Comparison of ENCODE assay signal across 20 cellular contexts in the genomic region with DNA sequence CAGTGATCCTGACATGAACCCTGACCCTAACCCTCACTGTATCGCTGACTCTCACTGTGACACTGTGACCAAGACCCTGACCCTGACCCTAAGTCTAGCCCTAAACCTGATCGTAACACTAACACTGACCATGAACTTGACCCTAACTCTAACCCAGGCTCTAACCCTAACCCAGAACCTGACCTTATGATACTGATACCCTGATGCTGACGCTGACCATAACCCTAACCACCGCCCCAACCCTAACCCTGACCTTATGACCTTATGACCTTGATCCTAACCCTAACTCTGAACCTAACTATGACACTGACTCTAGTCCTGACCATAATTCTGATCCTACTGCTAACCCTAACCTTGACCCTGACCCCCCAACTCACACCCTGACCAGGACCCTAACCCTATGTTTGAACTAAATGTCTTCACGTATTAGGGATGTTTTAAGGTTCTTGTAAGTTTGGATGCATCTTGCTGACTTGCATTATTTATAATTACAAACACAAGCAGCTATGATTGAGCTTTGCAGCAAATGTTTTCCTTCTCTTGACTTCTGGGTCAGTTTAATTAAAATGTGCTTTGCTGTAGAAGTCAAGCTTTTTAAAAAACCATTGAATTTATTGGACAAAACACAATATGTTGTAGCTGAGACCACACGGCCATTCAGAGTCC. TPM values are rescaled to one million over a fixed set of nuclear protein-coding genes. Genes with fewer than 3 reads are reported as not detected.
DNase-seq lines count a peak whose midpoint lies in the region; ATAC-seq, FAIRE-seq and TF ChIP-seq lines count a peak whose summit lies in the region.
"Had no signal": no experiment of that assay in that cellular context is flagged by ENCODE, and none has a peak within 500 bp of the region (broad histone marks: within the 10 kb centered on the region; RNA-seq: fewer than 3 reads in every experiment).

No MANE protein-coding gene starts in this region.

- no peak overlapping the region for H3K9ac ChIP-seq in H1 (replicated peaks in 1 of 4; ENCODE audit: extremely low read depth in 1 of 4, low read depth in 3 of 4, low read length in 3 of 4)

- ATAC-seq in A549 (no peak), GM18498 (IDR thresholded peaks at IDR 0.05; ENCODE audit: unreplicated experiment) (no peak)

- H3K9me3 Mint-ChIP-seq in nephron = no peaks in the 10 kb centered on the region
- H3K9me3 Mint-ChIP-seq: H9 had no signal

- H3K36me3 Mint-ChIP-seq in nephron (ENCODE audit: low read depth) = no peaks in the 10 kb centered on the region

- H2BK20ac ChIP-seq in H1 (ENCODE audit: low read length) = no peak overlapping the region

- H2BK5ac ChIP-seq in H1 (ENCODE audit: low read depth, low read length) = no peak overlapping the region

- no peak overlapping the region for H2BK120ac ChIP-seq in H1 (replicated peaks; ENCODE audit: low read depth, low read length)

- CTCF ChIA-PET in A549 (lab: Yijun Ruan, JAX) (no interaction called here), HEK293 (lab: Yijun Ruan, JAX) (interaction anchor here (0.9 kb wide), 1 partner anchor 29 kb away, joined by 3 read pairs; no protein-coding TSS in a partner anchor), H1 (lab: Charles Lee; ENCODE audit: partially characterized antibody) (interaction anchor here (0.9 to 3.6 kb wide), 4 partner anchors 29 to 164 kb away, joined by 3 to 19 read pairs (median 8); no protein-coding TSS in a partner anchor)

- peak overlapping the region; percentile 12 to 67 (median 66) for H3K4me3 Mint-ChIP-seq in nephron
- H3K4me3 Mint-ChIP-seq: H9 had no signal

- POLR2A ChIA-PET in A549 (lab: Yijun Ruan, JAX) (no interaction called here), HEK293 (lab: Yijun Ruan, JAX) (no interaction called here), H1 (lab: Charles Lee; ENCODE audit: partially characterized antibody) (interaction anchor here (0.8 kb wide), 1 partner anchor 58 kb away, joined by 3 read pairs; no protein-coding TSS in a partner anchor)

- H3K36me3 ChIP-seq in HEK293 (ENCODE audit: control insufficient read depth in 2 of 2, insufficient read depth in 1 of 2, low read length in 2 of 2) = no peaks in the 10 kb centered on the region
- H3K36me3 ChIP-seq in H1 (ENCODE audit: control insufficient read depth in 2 of 4, insufficient read depth in 4 of 4, low read length in 3 of 4) = no peaks in the 10 kb centered on the region

- no peak for DNase-seq in A549 (ENCODE audit: low read depth in 1 of 2, low spot score in 1 of 2)
- no peak for DNase-seq in H1 (ENCODE audit: low read depth in 1 of 2, low spot score in 2 of 2)
- no peak for DNase-seq in NCI-H187 treated with DMSO at 0.1 percent for 48 hours (lab: John Stamatoyannopoulos, UW)
- DNase-seq in activated CD4-positive, alpha-beta T cell treated with anti-CD3 and anti-CD28 coated beads, Interleukin-2, amount 50 U/mL, for 1 hour = no peak
- DNase-seq: Caco-2; DMS153; H9; NCI-H1930; NCI-H2171; NCI-H446; NCI-H69; NK-92 treated with Interleukin-12 subunit alpha and Interleukin-12 subunit beta, amount 100 ng/mL, for 24 hours; OCI-M1; RPMI8226; SIG-M5 had no signal

- H4K91ac ChIP-seq in H1 (replicated peaks; ENCODE audit: insufficient read length, low read length) = no peak overlapping the region

- no peak for TF ChIP-seq EP300 in A549 (IDR thresholded peaks at IDR 0.05)
- TF ChIP-seq EP300 in H1 (IDR thresholded peaks at IDR 0.05; ENCODE audit: borderline replicate concordance in 1 of 2, low read depth in 2 of 2, low read length in 2 of 2) = no peak

- TF ChIP-seq CTCF in A549 (IDR thresholded peaks at IDR 0.05) (no peak), HEK293 (tag by site-specific recombination; IDR thresholded peaks at IDR 0.05) (no peak), H1 (IDR thresholded peaks at IDR 0.05; ENCODE audit: control extremely low read depth in 1 of 3, insufficient read depth in 1 of 3, low read depth in 1 of 3, low read length in 3 of 3) (no peak), nephron (IDR thresholded peaks at IDR 0.05; ENCODE audit: unreplicated experiment in 3 of 3) (no peak)

- no peak overlapping the region for H2BK15ac ChIP-seq in H1 (ENCODE audit: low read length)

- H4K5ac ChIP-seq in H1 (ENCODE audit: insufficient read length, low read depth, low read length) = no peak overlapping the region

- no peak overlapping the region for H4K8ac ChIP-seq in H1 (ENCODE audit: extremely low read depth, insufficient read depth, low read length)

- H3K27me3 Mint-ChIP-seq in nephron (ENCODE audit: low read depth) = peaks cover 9% of the 10 kb centered on the region

- H3K27ac ChIP-seq in A549 (no peak overlapping the region), HEK293 (ENCODE audit: extremely low read depth, low read depth, low read length) (no peak overlapping the region), H1 (ENCODE audit: low read depth, low read length) (no peak overlapping the region)
- H3K27ac ChIP-seq: C4-2B had no signal

- H2AFZ ChIP-seq in H1 (ENCODE audit: low read length) = no peak overlapping the region

- H3K27ac Mint-ChIP-seq in nephron = peak overlapping the region; percentile 83 to 95 (median 91)
- H3K27ac Mint-ChIP-seq: H9 had no signal

- H3K23me2 ChIP-seq in H1 (ENCODE audit: low read depth, low read length) = peaks cover 13% of the 10 kb centered on the region

- H3K27me3 ChIP-seq in H1 (replicated peaks in 1 of 4; ENCODE audit: control insufficient read depth in 3 of 4, extremely low read depth in 1 of 4, insufficient read depth in 3 of 4, low read length in 3 of 4) = peaks cover 4 to 26% (median 19%) of the 10 kb centered on the region in 4 experiments; a peak in 6 of 7 replicates

- peaks cover 0 to 3% of the 10 kb centered on the region in 2 experiments for H4K20me1 ChIP-seq in H1 (replicated peaks in 1 of 2; ENCODE audit: control insufficient read depth in 1 of 2, insufficient read depth in 2 of 2, low read length in 2 of 2)

- no peak overlapping the region for H3K23ac ChIP-seq in H1 (ENCODE audit: insufficient read length)

- FAIRE-seq in A549 (lab: Jason Lieb, UNC) (no peak), H1 (lab: Jason Lieb, UNC) (no peak)

- no peaks in the 10 kb centered on the region for H3K79me1 ChIP-seq in H1 (ENCODE audit: low read depth, low read length)

- no peak overlapping the region for H3K56ac ChIP-seq in H1 (replicated peaks; ENCODE audit: insufficient read length, low read depth, low read length)

- no peak overlapping the region for H3K4ac ChIP-seq in H1 (replicated peaks; ENCODE audit: insufficient read length, low read depth, low read length)

- H3K9me3 ChIP-seq in A549 = no peaks in the 10 kb centered on the region
- H3K9me3 ChIP-seq in HEK293 (ENCODE audit: control insufficient read depth, insufficient read depth, low read depth, low read length) = no peaks in the 10 kb centered on the region
- H3K9me3 ChIP-seq in H1 (ENCODE audit: insufficient read depth in 2 of 2, low read depth in 1 of 2, low read length in 1 of 2) = no peaks in the 10 kb centered on the region
- H3K9me3 ChIP-seq: Caco-2 had no signal

- TF ChIP-seq POLR2A in A549 (IDR thresholded peaks at IDR 0.05; ENCODE audit: low read length) (no peak), H1 (IDR thresholded peaks at IDR 0.05; ENCODE audit: control extremely low read depth in 1 of 2, low read depth in 2 of 2, low read length in 2 of 2) (no peak)

- TF ChIP-seq RAD21 in A549 (conservative IDR thresholded peaks at IDR 0.05 in 1 of 2, IDR thresholded peaks at IDR 0.05 in 1 of 2) = no peak
- no peak for TF ChIP-seq RAD21 in H1 (IDR thresholded peaks at IDR 0.05 in 1 of 2, conservative IDR thresholded peaks at IDR 0.05 in 1 of 2; ENCODE audit: low read depth in 2 of 2, low read length in 2 of 2)

- 79% methylated on average over 6 of the region's 6 CpGs for WGBS in A549 (ENCODE audit: missing lambda C conversion rate)
- 87% methylated on average over 6 of the region's 6 CpGs; no CpG with 5 or more reads in 1 of the 2 experiments for WGBS in H1 (ENCODE audit: extremely low coverage in 1 of 2, insufficient coverage in 1 of 2, insufficient read length in 1 of 2, insufficient replicate concordance in 2 of 2, low coverage in 1 of 2, low lambda C conversion rate in 2 of 2, missing lambda C conversion rate in 1 of 2), 2 experiments

- no peaks in the 10 kb centered on the region for H3K79me2 ChIP-seq in H1 (ENCODE audit: control insufficient read depth in 1 of 2, insufficient read depth in 2 of 2, low read length in 2 of 2)

- H2BK12ac ChIP-seq in H1 (ENCODE audit: low read depth, low read length) = peak overlapping the region; percentile 71; the same call in 1 of the 2 replicates

- H3K4me3 ChIP-seq in A549 (no peak overlapping the region), HEK293 (ENCODE audit: low read depth, low read length) (no peak overlapping the region), H1 (ENCODE audit: extremely low read depth in 1 of 4, insufficient read depth in 2 of 4, low read depth in 3 of 4, low read length in 4 of 4) (no peak overlapping the region)

- H2AK5ac ChIP-seq in H1 (ENCODE audit: low read depth, low read length) = no peak overlapping the region

- H3K14ac ChIP-seq in H1 (ENCODE audit: insufficient read length) = no peak overlapping the region

- H3K4me2 ChIP-seq in A549 (no peak overlapping the region), H1 (ENCODE audit: insufficient read depth in 1 of 2, low read depth in 2 of 2, low read length in 2 of 2) (no peak overlapping the region)

- H3K18ac ChIP-seq in H1 (ENCODE audit: extremely low read depth, low read length) = no peak overlapping the region

- H3K4me1 ChIP-seq in A549 (peaks cover 4% of the 10 kb centered on the region; the same call in 2 of the 3 replicates), HEK293 (ENCODE audit: control insufficient read depth, insufficient read depth, low read length) (peaks cover 3% of the 10 kb centered on the region; the same call in 1 of the 2 replicates), H1 (replicated peaks in 1 of 4; ENCODE audit: control insufficient read depth in 3 of 4, insufficient read depth in 4 of 4, low read length in 3 of 4) (peaks cover 0 to 36% (median 25%) of the 10 kb centered on the region in 4 experiments; a peak in 6 of 7 replicates)

- H3K4me1 Mint-ChIP-seq in nephron = peaks cover 47% of the 10 kb centered on the region

RNA-seq across cellular contexts. Expression of a gene that starts 23.9 kb away (rescaled TPM):
- not detected in 2 replicates for polyA plus RNA-seq in A549 (2011; rRNA removed)
- not detected in 2 replicates for polyA plus RNA-seq in A549 (2012; cell fraction: cytosol; rRNA removed)
- not detected in 2 replicates for polyA plus RNA-seq in A549 (2012; cell fraction: nucleus; rRNA removed)
- not detected in 3 replicates for polyA plus RNA-seq in A549 (2017; fragmentation: RNase III; extraction: RNeasy Plus Mini Kit Qiagen cat#74134 plus additional on column Dnase treatment)
- not detected in 2 replicates for polyA minus RNA-seq in A549 (2011; rRNA and poly(A)+ RNA removed)
- total RNA-seq in H1 (2021; fragmentation: NEBNext Ultra II Directional; extraction: Animal tissue kit (Norgen Biotek cat#: 25700)) = not detected in 2 replicates
- polyA plus RNA-seq in H1 (2011; rRNA removed) = not detected in 2 replicates
- not detected for polyA plus RNA-seq in H1 (2011; cell fraction: cytosol; rRNA removed)
- not detected for polyA plus RNA-seq in H1 (2011; cell fraction: nucleus; rRNA removed)
- polyA plus RNA-seq in H1 (2012, experiment 1 of 2) = not detected in 4 replicates
- not detected for polyA plus RNA-seq in H1 (2012, experiment 2 of 2)
- polyA plus RNA-seq in H1 (2013, experiment 1 of 2) = not detected
- not detected for polyA plus RNA-seq in H1 (2013, experiment 2 of 2)
- polyA minus RNA-seq in H1 (2011; rRNA and poly(A)+ RNA removed) = not detected in 2 replicates
- not detected for polyA minus RNA-seq in H1 (2011; cell fraction: cytosol; rRNA and poly(A)+ RNA removed)
- polyA minus RNA-seq in H1 (2011; cell fraction: nucleus; rRNA and poly(A)+ RNA removed) = not detected
- total RNA-seq: Caco-2, H9, HT1080 had no signal

RNA-seq across cellular contexts. Expression of a gene that starts 56.3 kb away (rescaled TPM):
- polyA plus RNA-seq in A549 (2011; rRNA removed) (39.5 and 42.5 TPM in 2 replicates), A549 (2017; fragmentation: RNase III; extraction: RNeasy Plus Mini Kit Qiagen cat#74134 plus additional on column Dnase treatment) (26.7 to 29.6 TPM (median 29.6 TPM) in 3 replicates), H1 (2011; rRNA removed) (37.6 and 50.6 TPM in 2 replicates)
- 38.1 and 38.2 TPM in 2 replicates for polyA plus RNA-seq in A549 (2012; cell fraction: cytosol; rRNA removed)
- polyA plus RNA-seq in A549 (2012; cell fraction: nucleus; rRNA removed) = 30.4 and 31.8 TPM in 2 replicates
- polyA minus RNA-seq in A549 (2011; rRNA and poly(A)+ RNA removed) = 35.4 and 37.5 TPM in 2 replicates
- total RNA-seq in H1 (2021; fragmentation: NEBNext Ultra II Directional; extraction: Animal tissue kit (Norgen Biotek cat#: 25700)) = 34.5 and 42.2 TPM in 2 replicates
- polyA plus RNA-seq in H1 (2011; cell fraction: cytosol; rRNA removed) = 49.1 TPM
- 50.5 TPM for polyA plus RNA-seq in H1 (2011; cell fraction: nucleus; rRNA removed)
- 35.1 to 40.8 TPM (median 39.9 TPM) in 4 replicates for polyA plus RNA-seq in H1 (2012, experiment 1 of 2)
- polyA plus RNA-seq in H1 (2012, experiment 2 of 2) = 46.2 TPM
- 20.2 TPM for polyA plus RNA-seq in H1 (2013, experiment 1 of 2)
- 20.5 TPM for polyA plus RNA-seq in H1 (2013, experiment 2 of 2)
- polyA minus RNA-seq in H1 (2011; rRNA and poly(A)+ RNA removed) = 38.0 and 45.5 TPM in 2 replicates
- 21.7 TPM for polyA minus RNA-seq in H1 (2011; cell fraction: cytosol; rRNA and poly(A)+ RNA removed)
- polyA minus RNA-seq in H1 (2011; cell fraction: nucleus; rRNA and poly(A)+ RNA removed) = 58.7 TPM

RNA-seq across cellular contexts. Expression of a gene that starts 56.5 kb away (rescaled TPM):
- polyA plus RNA-seq in A549 (2011; rRNA removed) (21.2 and 23.7 TPM in 2 replicates), A549 (2017; fragmentation: RNase III; extraction: RNeasy Plus Mini Kit Qiagen cat#74134 plus additional on column Dnase treatment) (18.8 to 19.8 TPM (median 19.4 TPM) in 3 replicates), H1 (2011; rRNA removed) (23.3 and 34.0 TPM in 2 replicates)
- polyA plus RNA-seq in A549 (2012; cell fraction: cytosol; rRNA removed) = 28.4 and 36.8 TPM in 2 replicates
- polyA plus RNA-seq in A549 (2012; cell fraction: nucleus; rRNA removed) = 51.5 and 60.7 TPM in 2 replicates
- 76.3 and 78.6 TPM in 2 replicates for polyA minus RNA-seq in A549 (2011; rRNA and poly(A)+ RNA removed)
- 13.0 and 13.2 TPM in 2 replicates for total RNA-seq in H1 (2021; fragmentation: NEBNext Ultra II Directional; extraction: Animal tissue kit (Norgen Biotek cat#: 25700))
- 16.8 TPM for polyA plus RNA-seq in H1 (2011; cell fraction: cytosol; rRNA removed)
- polyA plus RNA-seq in H1 (2011; cell fraction: nucleus; rRNA removed) = 32.3 TPM
- 7.5 to 14.7 TPM (median 13.9 TPM) in 4 replicates for polyA plus RNA-seq in H1 (2012, experiment 1 of 2)
- 14.4 TPM for polyA plus RNA-seq in H1 (2012, experiment 2 of 2)
- polyA plus RNA-seq in H1 (2013, experiment 1 of 2) = 6.7 TPM
- polyA plus RNA-seq in H1 (2013, experiment 2 of 2) = 6.6 TPM
- 28.2 and 34.3 TPM in 2 replicates for polyA minus RNA-seq in H1 (2011; rRNA and poly(A)+ RNA removed)
- polyA minus RNA-seq in H1 (2011; cell fraction: cytosol; rRNA and poly(A)+ RNA removed) = 14.8 TPM
- polyA minus RNA-seq in H1 (2011; cell fraction: nucleus; rRNA and poly(A)+ RNA removed) = 83.8 TPM
